ENCODE assay signal across 1 cellular context in the genomic region with DNA sequence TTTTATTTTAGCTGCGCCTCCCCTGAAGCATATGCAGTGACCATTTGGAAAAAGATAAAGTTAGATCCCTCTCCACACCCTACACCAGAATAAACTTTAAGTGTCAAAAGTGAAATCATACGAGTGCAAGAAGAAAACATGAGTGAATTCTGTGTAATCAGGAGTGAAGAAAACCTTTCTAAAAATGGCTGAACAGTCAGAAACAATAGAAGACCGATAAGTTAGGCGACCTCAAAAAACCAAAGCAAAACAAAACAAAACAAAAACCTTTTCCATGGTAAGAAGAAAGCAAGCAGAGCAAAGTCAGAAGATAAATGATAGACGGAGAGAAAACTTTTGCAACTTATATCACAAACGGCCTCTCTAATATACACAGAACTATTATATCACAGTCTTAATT.
A peak's percentile ranks its signal among the peaks of the same experiment; 100 is the strongest.
TF ChIP-seq lines count a peak whose summit lies in the region.

No MANE protein-coding gene starts in this region.

TF ChIP-seq in K562, 482 proteins besides CTCF, POLR2A, EP300 and RAD21:
- TF ChIP-seq, protein P1, sequence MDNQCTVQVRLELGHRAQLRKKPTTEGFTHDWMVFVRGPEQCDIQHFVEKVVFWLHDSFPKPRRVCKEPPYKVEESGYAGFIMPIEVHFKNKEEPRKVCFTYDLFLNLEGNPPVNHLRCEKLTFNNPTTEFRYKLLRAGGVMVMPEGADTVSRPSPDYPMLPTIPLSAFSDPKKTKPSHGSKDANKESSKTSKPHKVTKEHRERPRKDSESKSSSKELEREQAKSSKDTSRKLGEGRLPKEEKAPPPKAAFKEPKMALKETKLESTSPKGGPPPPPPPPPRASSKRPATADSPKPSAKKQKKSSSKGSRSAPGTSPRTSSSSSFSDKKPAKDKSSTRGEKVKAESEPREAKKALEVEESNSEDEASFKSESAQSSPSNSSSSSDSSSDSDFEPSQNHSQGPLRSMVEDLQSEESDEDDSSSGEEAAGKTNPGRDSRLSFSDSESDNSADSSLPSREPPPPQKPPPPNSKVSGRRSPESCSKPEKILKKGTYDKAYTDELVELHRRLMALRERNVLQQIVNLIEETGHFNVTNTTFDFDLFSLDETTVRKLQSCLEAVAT (IDR thresholded peaks at IDR 0.05) = peak in 1 of 2 experiments; percentile 95; a peak in 2 of 4 replicates
- peak; percentile 72 for TF ChIP-seq ZBTB17 (CRISPR knock-in tag; IDR thresholded peaks at IDR 0.05)
- TF ChIP-seq GATAD2B (IDR thresholded peaks at IDR 0.05; ENCODE audit: borderline replicate concordance) = no peak
TF ChIP-seq in K562: peak in this region for 2.
